In genomic region chr10:72322030-72322279, GRCh38 we compare ENCODE assay signal across 10 cellular contexts. TPM values are rescaled to one million over a fixed set of nuclear protein-coding genes. Genes with fewer than 3 reads are reported as not detected.
DNase-seq lines count a peak whose midpoint lies in the region; ATAC-seq, FAIRE-seq and TF ChIP-seq lines count a peak whose summit lies in the region.
"Had no signal": no experiment of that assay in that cellular context is flagged by ENCODE, and none has a peak within 500 bp of the region (broad histone marks: within the 10 kb centered on the region; RNA-seq: fewer than 3 reads in every experiment).

No MANE protein-coding gene starts in this region.

- H2AFZ ChIP-seq in hepatocyte = no peak overlapping the region

- H3K9me2 ChIP-seq in hepatocyte (replicated peaks; ENCODE audit: insufficient read depth) = no peaks in the 10 kb centered on the region

- H3K27me3 Mint-ChIP-seq in T-cell = no peaks in the 10 kb centered on the region

- H4K20me1 ChIP-seq in hepatocyte (ENCODE audit: insufficient read depth, poor library complexity, severe bottlenecking) = no peaks in the 10 kb centered on the region

- POLR2A ChIA-PET in T-cell (lab: Charles Lee) = interaction anchor here (0.9 to 1.7 kb wide), 3 partner anchors 10 to 46 kb away, joined by 3 to 6 read pairs (median 4); no protein-coding TSS in a partner anchor

- no peaks in the 10 kb centered on the region for H3K79me2 ChIP-seq in hepatocyte

- peak overlapping the region in 1 of 3 donors; percentile 24 for H3K4me3 Mint-ChIP-seq in T-cell

- peak; percentile 72 for FAIRE-seq in urothelium cell line (lab: Jason Lieb, UNC)

- no peaks in the 10 kb centered on the region for H3K36me3 Mint-ChIP-seq in T-cell

- no peak overlapping the region for H3K4me2 ChIP-seq in hepatocyte

- no peaks in the 10 kb centered on the region for H3K9me3 Mint-ChIP-seq in T-cell

- no peaks in the 10 kb centered on the region for H3K36me3 ChIP-seq in heart left ventricle
- H3K36me3 ChIP-seq in hepatocyte (replicated peaks; ENCODE audit: insufficient read depth, low read depth) = no peaks in the 10 kb centered on the region
- H3K36me3 ChIP-seq in left lung = no peaks in the 10 kb centered on the region

- CTCF ChIA-PET in T-cell (lab: Charles Lee) = interaction anchor here (0.6 to 1.2 kb wide), 3 partner anchors 16 to 418 kb away, joined by 3 to 6 read pairs (median 3); no protein-coding TSS in a partner anchor

- ATAC-seq in left ventricle myocardium superior (no peak), heart left ventricle (no peak), T-cell (replicated peaks in 1 of 4) (no peak), left lung (no peak)

- no peaks in the 10 kb centered on the region for H3K27me3 ChIP-seq in heart left ventricle
- H3K27me3 ChIP-seq in hepatocyte = no peaks in the 10 kb centered on the region
- H3K27me3 ChIP-seq in left lung = no peaks in the 10 kb centered on the region

- peaks cover 8 to 91% (median 56%) of the 10 kb centered on the region in 12 donors for H3K4me1 ChIP-seq in heart left ventricle
- H3K4me1 ChIP-seq in hepatocyte (ENCODE audit: insufficient read depth) = peaks cover 49% of the 10 kb centered on the region
- peaks cover 36 to 97% of the 10 kb centered on the region in 2 donors for H3K4me1 ChIP-seq in left lung

- 75 to 97% (median 92%) methylated on average over 3 of the region's 3 CpGs for WGBS in heart left ventricle, 4 donors
- 83% methylated on average over 3 of the region's 3 CpGs for WGBS in hepatocyte (ENCODE audit: low lambda C conversion rate, missing lambda C conversion rate)

- H3K4me3 ChIP-seq in heart left ventricle (no peak overlapping the region), hepatocyte (no peak overlapping the region), left lung (no peak overlapping the region)

- DNase-seq in left ventricle myocardium superior (peak; percentile 28), heart left ventricle (no peak), T-cell (no peak), hepatocyte (ENCODE audit: low spot score) (peak; percentile 36), urothelium cell line (ENCODE audit: low spot score) (no peak), left lung (no peak), AG08396 (ENCODE audit: low spot score) (no peak)
- no peak for DNase-seq in stimulated activated CD4-positive, alpha-beta T cell treated with anti-CD3 and anti-CD28 coated beads, Interleukin-2, amount 100 ng/mL, for 24 hours
- DNase-seq: NCI-H1092 treated with DMSO at 0.1 percent for 48 hours had no signal

- intact Hi-C loops in left ventricle myocardium superior (cut with micrococcal nuclease) (loop anchor here (10.0 kb wide), 1 partner anchor 47 kb away; the partner anchor contains the start of gene DDIT4), heart left ventricle (cut with DNase I) (loop anchor here in 2 of 10 donors (5.0 to 10.0 kb wide), 3 partner anchors 45 to 87 kb away; partner anchors contain the start of gene DDIT4 (in 1 of the 2)), left lung (cut with DNase I) (no loop called here)

- TF ChIP-seq POLR2A in heart left ventricle (IDR thresholded peaks at IDR 0.05) = no peak

- H3K9me3 ChIP-seq in heart left ventricle = no peaks in the 10 kb centered on the region
- H3K9me3 ChIP-seq in hepatocyte (ENCODE audit: low read depth) = no peaks in the 10 kb centered on the region
- H3K9me3 ChIP-seq in left lung = no peaks in the 10 kb centered on the region

- H3K4me1 Mint-ChIP-seq in T-cell = peaks cover 70 to 77% (median 76%) of the 10 kb centered on the region in 3 donors

- peak overlapping the region; percentile 97 to 99 for H3K27ac Mint-ChIP-seq in T-cell

- peak overlapping the region in 1 of 12 donors; percentile 27 for H3K27ac ChIP-seq in heart left ventricle
- peak overlapping the region; percentile 98 for H3K27ac ChIP-seq in hepatocyte
- peak overlapping the region in 1 of 2 donors; percentile 92 for H3K27ac ChIP-seq in left lung
- H3K27ac ChIP-seq: C4-2B had no signal

- TF ChIP-seq CTCF in heart left ventricle (IDR thresholded peaks at IDR 0.05) = no peak
- no peak for TF ChIP-seq CTCF in hepatocyte (IDR thresholded peaks at IDR 0.05; ENCODE audit: poor library complexity)
- no peak for TF ChIP-seq CTCF in left lung (IDR thresholded peaks at IDR 0.05)

RNA-seq across cellular contexts. Expression of gene DNAJB12, which starts 32.8 kb away (rescaled TPM):
- 25.9 TPM for total RNA-seq in left ventricle myocardium superior
- total RNA-seq in heart left ventricle = 10 to 100 TPM; 23.8 to 42.5 (median 29.1) TPM
- polyA plus RNA-seq in heart left ventricle = 10 to 100 TPM; 21.1 to 36.0 TPM
- 10 to 100 TPM; 27.1 to 41.4 (median 31.2) TPM for total RNA-seq in T-cell
- total RNA-seq in hepatocyte = 31.0 and 33.5 TPM in 2 replicates
- 40.3 and 41.5 TPM in 2 replicates for polyA plus RNA-seq in hepatocyte
- total RNA-seq in left lung = 10 to 100 TPM; 30.9 to 38.9 TPM

RNA-seq across cellular contexts. Expression of gene DDIT4, which starts 48.2 kb away (rescaled TPM):
- total RNA-seq in left ventricle myocardium superior (64.2 TPM), heart left ventricle (10 to 100 TPM; 14.6 to 68.2 (median 40.4) TPM), T-cell (100 to 1,000 TPM in 2 of 5 donors, 10 to 100 TPM in 3; 39.9 to 326 (median 52.1) TPM), hepatocyte (162 and 165 TPM in 2 replicates), left lung (10 to 100 TPM; 40.7 to 73.8 TPM)
- polyA plus RNA-seq in heart left ventricle (100 to 1,000 TPM in 1 of 2 donors, 10 to 100 TPM in 1; 59.4 to 112 TPM), hepatocyte (189 and 235 TPM in 2 replicates)

Comparison
In these comparisons a context has a peak if more than half of its experiments do, and no peak if none do; other contexts are left out.
1. DNase-seq: peak in left ventricle myocardium superior (single experiment) and hepatocyte (single experiment); none in heart left ventricle (0 of 5), T-cell (0 of 34), urothelium cell line (single experiment), left lung (0 of 2), AG08396 (single experiment) and stimulated activated CD4-positive, alpha-beta T cell treated with anti-CD3 and anti-CD28 coated beads, Interleukin-2, amount 100 ng/mL, for 24 hours (0 of 2).